ENCODE assay signal across 16 cellular contexts in the genomic region with DNA sequence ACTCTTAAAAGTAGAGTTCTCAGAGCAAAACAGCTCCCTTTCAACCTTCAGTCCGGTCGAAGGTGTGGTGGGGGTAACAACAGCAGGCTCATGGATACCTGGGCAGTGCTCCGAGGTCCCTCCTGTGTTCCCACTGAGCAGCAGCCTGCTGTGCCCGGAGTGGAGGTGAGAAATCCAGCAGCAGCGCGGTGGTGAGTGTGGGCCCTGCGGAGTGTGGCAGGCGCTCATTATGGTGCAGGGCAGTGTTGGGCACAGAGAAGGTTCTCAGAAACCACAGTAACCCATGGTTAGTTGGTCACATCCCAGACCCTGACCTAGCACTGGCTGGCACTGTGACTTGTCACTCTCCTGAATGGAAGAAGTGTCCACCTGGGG. TPM values are rescaled to one million over a fixed set of nuclear protein-coding genes. Genes with fewer than 3 reads are reported as not detected.
A peak's percentile ranks its signal among the peaks of the same experiment; 100 is the strongest.
DNase-seq lines count a peak whose midpoint lies in the region; ATAC-seq and TF ChIP-seq lines count a peak whose summit lies in the region.
"Had no signal": no experiment of that assay in that cellular context is flagged by ENCODE, and none has a peak within 500 bp of the region (broad histone marks: within the 10 kb centered on the region; RNA-seq: fewer than 3 reads in every experiment).

No MANE protein-coding gene starts in this region.

- H3K36me3 Mint-ChIP-seq in activated T-cell treated with anti-CD3 and anti-CD28 coated beads, Interleukin-2, amount 50 U/mL, for 24 hours (ENCODE audit: low read depth): peaks cover 88% of the 10 kb centered on the region
- peaks cover 14% of the 10 kb centered on the region for H3K36me3 Mint-ChIP-seq in activated T-cell treated with anti-CD3 and anti-CD28 coated beads, Interleukin-2, amount 50 U/mL, for 4 hours (ENCODE audit: insufficient read depth)

- H3K9me3 ChIP-seq in psoas muscle: no peaks in the 10 kb centered on the region
- no peaks in the 10 kb centered on the region for H3K9me3 ChIP-seq in testis
- H3K9me3 ChIP-seq: adrenal gland, thyroid gland had no signal

- peak overlapping the region; percentile 86 for H3K27ac Mint-ChIP-seq in activated T-cell treated with anti-CD3 and anti-CD28 coated beads, Interleukin-2, amount 50 U/mL, for 24 hours

- H3K4me3 Mint-ChIP-seq in activated T-cell treated with anti-CD3 and anti-CD28 coated beads, Interleukin-2, amount 50 U/mL, for 24 hours: no peak overlapping the region
- H3K4me3 Mint-ChIP-seq in activated T-cell treated with anti-CD3 and anti-CD28 coated beads, Interleukin-2, amount 50 U/mL, for 4 hours: no peak overlapping the region

- H3K4me1 ChIP-seq in psoas muscle: peaks cover 48% of the 10 kb centered on the region
- H3K4me1 ChIP-seq in testis: peaks cover 58% of the 10 kb centered on the region

- no peak for TF ChIP-seq POLR2A in testis (IDR thresholded peaks at IDR 0.05)

- no peaks in the 10 kb centered on the region for H3K27me3 ChIP-seq in HL-60 (ENCODE audit: insufficient read depth, poor library complexity, severe bottlenecking)
- H3K27me3 ChIP-seq in psoas muscle (ENCODE audit: insufficient read depth in 3 of 3, low read length in 2 of 3): no peaks in the 10 kb centered on the region
- H3K27me3 ChIP-seq in testis: no peaks in the 10 kb centered on the region
- H3K27me3 ChIP-seq: adrenal gland, thyroid gland had no signal

- DNase-seq in activated T-cell treated with anti-CD3 and anti-CD28 coated beads, Interleukin-2, amount 50 U/mL, for 24 hours: peak; percentile 41
- DNase-seq in activated T-cell treated with anti-CD3 and anti-CD28 coated beads, Interleukin-2, amount 50 U/mL, for 4 hours: no peak
- DNase-seq in HL-60 (ENCODE audit: low read depth in 1 of 2, low spot score in 1 of 2) (no peak), ecto neural progenitor cell (ENCODE audit: low spot score) (peak; percentile 45), psoas muscle (no peak), testis (no peak)
- DNase-seq: HCEC 1CT, NCI-H1930, NCI-H524 had no signal

- intact Hi-C loops in psoas muscle (cut with DNase I): loop anchor here in 1 of 2 donors (5.0 kb wide), 1 partner anchor 72 kb away; a partner anchor contains a TSS
- intact Hi-C loops in testis (cut with DNase I; ENCODE audit: low total_unique reads): no loop called here

- H3K27me3 Mint-ChIP-seq in activated T-cell treated with anti-CD3 and anti-CD28 coated beads, Interleukin-2, amount 50 U/mL, for 24 hours: peaks cover 2% of the 10 kb centered on the region
- no peaks in the 10 kb centered on the region for H3K27me3 Mint-ChIP-seq in activated T-cell treated with anti-CD3 and anti-CD28 coated beads, Interleukin-2, amount 50 U/mL, for 4 hours (ENCODE audit: low read depth)

- H3K9me3 Mint-ChIP-seq in activated T-cell treated with anti-CD3 and anti-CD28 coated beads, Interleukin-2, amount 50 U/mL, for 24 hours: no peaks in the 10 kb centered on the region
- no peaks in the 10 kb centered on the region for H3K9me3 Mint-ChIP-seq in activated T-cell treated with anti-CD3 and anti-CD28 coated beads, Interleukin-2, amount 50 U/mL, for 4 hours

- H3K27ac ChIP-seq in HL-60 (replicated peaks) (peak overlapping the region; percentile 93), psoas muscle (peak overlapping the region; percentile 99), testis (no peak overlapping the region)
- H3K27ac ChIP-seq: thyroid gland had no signal

- no peak for ATAC-seq in activated T-cell treated with anti-CD3 and anti-CD28 coated beads, Interleukin-2, amount 50 U/mL, for 4 hours
- ATAC-seq in psoas muscle: no peak
- ATAC-seq in HG02610 (IDR thresholded peaks at IDR 0.05; ENCODE audit: unreplicated experiment): no peak
- ATAC-seq in HG03175 (IDR thresholded peaks at IDR 0.05; ENCODE audit: unreplicated experiment): no peak

- H3K4me3 ChIP-seq in HL-60 (replicated peaks; ENCODE audit: insufficient read depth, low read length): no peak overlapping the region
- no peak overlapping the region for H3K4me3 ChIP-seq in psoas muscle
- no peak overlapping the region for H3K4me3 ChIP-seq in testis
- H3K4me3 ChIP-seq: adrenal gland, thyroid gland had no signal

- TF ChIP-seq CTCF in HL-60 (IDR thresholded peaks at IDR 0.05; ENCODE audit: insufficient read depth, low read length) (no peak), psoas muscle (IDR thresholded peaks at IDR 0.05) (no peak), testis (IDR thresholded peaks at IDR 0.05) (no peak)

- H3K36me3 ChIP-seq in psoas muscle (ENCODE audit: insufficient read depth in 1 of 2, low read depth in 1 of 2) (peaks cover 0 to 53% of the 10 kb centered on the region in 2 donors), testis (ENCODE audit: low read depth, missing control alignments) (no peaks in the 10 kb centered on the region)

- H3K4me1 Mint-ChIP-seq in activated T-cell treated with anti-CD3 and anti-CD28 coated beads, Interleukin-2, amount 50 U/mL, for 24 hours (ENCODE audit: low read depth): peaks cover 54% of the 10 kb centered on the region
- H3K4me1 Mint-ChIP-seq in activated T-cell treated with anti-CD3 and anti-CD28 coated beads, Interleukin-2, amount 50 U/mL, for 4 hours (ENCODE audit: low read depth): peaks cover 36% of the 10 kb centered on the region

- WGBS in psoas muscle, 3 donors: 89 to 97% (median 96%) methylated on average over 8 of the region's 8 CpGs
- 87 to 92% methylated on average over 8 of the region's 8 CpGs for WGBS in testis, 2 donors

RNA-seq across cellular contexts. Expression of a gene that starts 5.0 kb away (rescaled TPM):
- total RNA-seq in activated T-cell treated with anti-CD3 and anti-CD28 coated beads, Interleukin-2, amount 50 U/mL, for 4 hours: 100 to 1,000 TPM; 442 to 487 (median 478) TPM
- total RNA-seq in psoas muscle (100 to 1,000 TPM; 244 to 361 (median 296) TPM), testis (100 to 1,000 TPM; 205 to 230 TPM)
- polyA plus RNA-seq in psoas muscle (100 to 1,000 TPM; 236 to 384 (median 267) TPM), testis (ENCODE audit: insufficient read depth, low read depth, low replicate concordance) (213 TPM)

RNA-seq across cellular contexts. Expression of a gene that starts 5.8 kb away (rescaled TPM):
- total RNA-seq in activated T-cell treated with anti-CD3 and anti-CD28 coated beads, Interleukin-2, amount 50 U/mL, for 4 hours: 100 to 1,000 TPM; 789 to 858 (median 821) TPM
- total RNA-seq in psoas muscle (100 to 1,000 TPM in 3 of 4 donors, 10 to 100 TPM in 1; 88.3 to 192 (median 160) TPM), testis (100 to 1,000 TPM; 135 to 161 TPM)
- polyA plus RNA-seq in psoas muscle (100 to 1,000 TPM in 2 of 3 donors, 10 to 100 TPM in 1; 79.1 to 268 (median 100) TPM), testis (ENCODE audit: insufficient read depth, low read depth, low replicate concordance) (201 TPM)

RNA-seq across cellular contexts. Expression of a gene that starts 26.0 kb away (rescaled TPM):
- total RNA-seq in activated T-cell treated with anti-CD3 and anti-CD28 coated beads, Interleukin-2, amount 50 U/mL, for 4 hours: 100 to 1,000 TPM; 321 to 369 (median 324) TPM
- total RNA-seq in psoas muscle: 10 to 100 TPM; 23.0 to 58.4 (median 47.1) TPM
- polyA plus RNA-seq in psoas muscle: 10 to 100 TPM; 37.5 to 79.8 (median 43.8) TPM
- 100 to 1,000 TPM; 114 to 124 TPM for total RNA-seq in testis
- 140 TPM for polyA plus RNA-seq in testis (ENCODE audit: insufficient read depth, low read depth, low replicate concordance)

RNA-seq across cellular contexts. Expression of a gene that starts 26.2 kb away (rescaled TPM):
- 100 to 1,000 TPM; 128 to 157 (median 153) TPM for total RNA-seq in activated T-cell treated with anti-CD3 and anti-CD28 coated beads, Interleukin-2, amount 50 U/mL, for 4 hours
- total RNA-seq in psoas muscle (100 to 1,000 TPM; 118 to 208 (median 135) TPM), testis (100 to 1,000 TPM; 191 to 198 TPM)
- polyA plus RNA-seq in psoas muscle (100 to 1,000 TPM; 273 to 369 (median 323) TPM), testis (ENCODE audit: insufficient read depth, low read depth, low replicate concordance) (195 TPM)

RNA-seq across cellular contexts. Expression of a gene that starts 30.5 kb away (rescaled TPM):
- total RNA-seq in activated T-cell treated with anti-CD3 and anti-CD28 coated beads, Interleukin-2, amount 50 U/mL, for 4 hours: not detected
- 1,000 to 10,000 TPM in 3 of 4 donors, 100 to 1,000 TPM in 1; 976 to 2,217 (median 1,286) TPM for total RNA-seq in psoas muscle
- polyA plus RNA-seq in psoas muscle: 100 to 1,000 TPM; 296 to 661 (median 603) TPM
- total RNA-seq in testis: 1 to 10 TPM; 1.6 to 1.9 TPM
- polyA plus RNA-seq in testis (ENCODE audit: insufficient read depth, low read depth, low replicate concordance): 7.5 TPM
- total RNA-seq: activated CD8-positive, alpha-beta memory T cell treated with anti-CD3 and anti-CD28 coated beads for 36 hours; fibroblast of lung; lung microvascular endothelial cell; thyroid gland had no signal
- polyA plus RNA-seq: fibroblast of lung had no signal

Comparison
In these comparisons a context has a peak if more than half of its experiments do, and no peak if none do; other contexts are left out.
1. DNase-seq: peak in activated T-cell treated with anti-CD3 and anti-CD28 coated beads, Interleukin-2, amount 50 U/mL, for 24 hours (single experiment) and ecto neural progenitor cell (single experiment); none in activated T-cell treated with anti-CD3 and anti-CD28 coated beads, Interleukin-2, amount 50 U/mL, for 4 hours (single experiment), HL-60 (0 of 2), psoas muscle (0 of 2) and testis (single experiment).
2. H3K27ac ChIP-seq: peak in HL-60 (single experiment) and psoas muscle (single experiment); none in testis (0 of 2).
3. RNA of a gene that starts 5.8 kb away (total RNA-seq): 789 to 858 TPM in activated T-cell treated with anti-CD3 and anti-CD28 coated beads, Interleukin-2, amount 50 U/mL, for 4 hours; 88.3 to 192 TPM in psoas muscle and 135 to 161 TPM in testis; every median in the first group is over 4 times any median in the second.